In the genomic region with DNA sequence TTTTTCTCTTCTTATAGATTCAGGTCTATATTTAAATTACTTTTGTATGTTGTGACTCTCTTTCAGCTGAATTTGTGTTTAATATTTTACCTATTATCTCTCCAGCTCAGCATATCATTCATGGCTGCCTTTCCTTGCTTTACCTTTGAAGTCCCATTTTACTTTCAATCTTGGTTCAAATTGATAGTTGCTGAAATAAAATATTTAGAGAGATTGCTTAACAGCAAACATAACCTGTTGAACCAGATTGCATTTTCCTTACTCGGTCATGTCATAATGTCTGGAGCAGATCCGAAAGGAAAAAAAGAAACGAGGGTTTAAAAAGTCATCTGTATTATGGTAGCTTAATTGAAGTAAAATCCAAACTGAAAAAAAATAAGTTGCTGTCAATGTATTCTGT, we compare ENCODE assay signal across 20 cellular contexts.
DNase-seq lines count a peak whose midpoint lies in the region; ATAC-seq, FAIRE-seq and TF ChIP-seq lines count a peak whose summit lies in the region.
"Had no signal": no experiment of that assay in that cellular context is flagged by ENCODE, and none has a peak within 500 bp of the region (broad histone marks: within the 10 kb centered on the region; RNA-seq: fewer than 3 reads in every experiment).

No MANE protein-coding gene starts in this region.

- 23 to 66% (median 42%) methylated on average over 3 of the region's 3 CpGs for WGBS in small intestine, 3 donors

- TF ChIP-seq RAD21 in Ishikawa (IDR thresholded peaks at IDR 0.05; ENCODE audit: low read depth) = no peak

- ATAC-seq in RWPE2 (ENCODE audit: low read depth) (no peak), left lobe of liver (peak; percentile 39)
- ATAC-seq: K562, Right ventricle myocardium inferior had no signal

- DNase-seq in RWPE2 (ENCODE audit: low spot score) = no peak
- DNase-seq in left lobe of liver (ENCODE audit: low spot score) = no peak
- DNase-seq in small intestine = peak; percentile 64
- DNase-seq in middle frontal gyrus (ENCODE audit: extremely low spot score, low spot score) = no peak
- no peak for DNase-seq in NCI-H345 (lab: John Stamatoyannopoulos, UW)
- no peak for DNase-seq in SIG-M5 treated with dmso at 0.1 percent for 504 hours (lab: John Stamatoyannopoulos, UW; ENCODE audit: unreplicated experiment)
- DNase-seq: CD4-positive, CD25-positive, alpha-beta regulatory T cell; DMS79 treated with DMSO at 0.1 percent for 48 hours; NCI-H1092; NCI-H1436; NCI-H187 treated with DMSO at 0.1 percent for 48 hours; NCI-H2107; NCI-H524; NCI-H774; NK-92 treated with Interleukin-12 subunit alpha and Interleukin-12 subunit beta, amount 100 ng/mL, for 24 hours had no signal

- TF ChIP-seq EP300 in Ishikawa (IDR thresholded peaks at IDR 0.05; ENCODE audit: borderline replicate concordance) = no peak

- no peak for FAIRE-seq in small intestine (lab: Jason Lieb, UNC)
- FAIRE-seq: H54, K562 had no signal

- H3K27ac ChIP-seq in RWPE2 (ENCODE audit: poor library complexity, severe bottlenecking) (peak overlapping the region; percentile 25), small intestine (ENCODE audit: low read depth in 1 of 2, low read length in 1 of 2) (no peak overlapping the region)
- H3K27ac ChIP-seq: Peyer's patch had no signal

- H3K4me3 ChIP-seq in RWPE2 (ENCODE audit: severe bottlenecking) (no peak overlapping the region), small intestine (ENCODE audit: low read depth in 1 of 2, low read length in 2 of 2) (no peak overlapping the region)
- H3K4me3 ChIP-seq: K562 had no signal

- H3K36me3 ChIP-seq in RWPE2 (ENCODE audit: low read depth) = no peaks in the 10 kb centered on the region
- no peaks in the 10 kb centered on the region for H3K36me3 ChIP-seq in small intestine (ENCODE audit: control insufficient read depth in 2 of 2, insufficient read depth in 2 of 2, low read length in 2 of 2)
- H3K36me3 ChIP-seq: Peyer's patch had no signal

- H3K27me3 ChIP-seq in RWPE2 (ENCODE audit: insufficient read depth, poor library complexity, severe bottlenecking) (no peaks in the 10 kb centered on the region), small intestine (ENCODE audit: control insufficient read depth in 2 of 2, insufficient read depth in 2 of 2, low read length in 2 of 2) (peaks cover 0 to 2% of the 10 kb centered on the region in 2 donors)
- H3K27me3 ChIP-seq: Peyer's patch had no signal

- no peak for TF ChIP-seq CTCF in RWPE2 (IDR thresholded peaks at IDR 0.05; ENCODE audit: poor library complexity, severe bottlenecking)

- peaks cover 16% of the 10 kb centered on the region for H3K4me1 ChIP-seq in RWPE2 (ENCODE audit: insufficient read depth, poor library complexity, severe bottlenecking)
- H3K4me1 ChIP-seq in small intestine (ENCODE audit: control insufficient read depth in 2 of 2, insufficient read depth in 1 of 2, low read depth in 1 of 2, low read length in 1 of 2) = no peaks in the 10 kb centered on the region
- H3K4me1 ChIP-seq: Peyer's patch had no signal

- H3K9me3 ChIP-seq in RWPE2 (ENCODE audit: severe bottlenecking) (no peaks in the 10 kb centered on the region), small intestine (ENCODE audit: control insufficient read depth, low read depth) (no peaks in the 10 kb centered on the region)
- H3K9me3 ChIP-seq: Peyer's patch had no signal

TF ChIP-seq in Ishikawa, 13 proteins besides CTCF, POLR2A, EP300 and RAD21:
- peak; percentile 43; the same call in 1 of the 2 replicates for TF ChIP-seq CEBPB (IDR thresholded peaks at IDR 0.05)
- TF ChIP-seq, protein P1, sequence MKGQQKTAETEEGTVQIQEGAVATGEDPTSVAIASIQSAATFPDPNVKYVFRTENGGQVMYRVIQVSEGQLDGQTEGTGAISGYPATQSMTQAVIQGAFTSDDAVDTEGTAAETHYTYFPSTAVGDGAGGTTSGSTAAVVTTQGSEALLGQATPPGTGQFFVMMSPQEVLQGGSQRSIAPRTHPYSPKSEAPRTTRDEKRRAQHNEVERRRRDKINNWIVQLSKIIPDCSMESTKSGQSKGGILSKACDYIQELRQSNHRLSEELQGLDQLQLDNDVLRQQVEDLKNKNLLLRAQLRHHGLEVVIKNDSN (IDR thresholded peaks at IDR 0.05) = no peak
